20 cellular contexts compared by ENCODE assay signal in genomic region chr3:171193693-171194092, GRCh38.
"Had no signal": no experiment of that assay in that cellular context is flagged by ENCODE, and none has a peak within 500 bp of the region (broad histone marks: within the 10 kb centered on the region; RNA-seq: fewer than 3 reads in every experiment).

No MANE protein-coding gene starts in this region.

- H3K4me1 ChIP-seq: spleen had no signal

- H3K36me3 ChIP-seq: adrenal gland, gastrocnemius medialis, heart left ventricle, right lobe of liver, spleen, tibial artery, WERI-Rb-1 had no signal

- H3K9me3 ChIP-seq: adrenal gland, gastrocnemius medialis, heart left ventricle, mucosa of descending colon, psoas muscle, right lobe of liver, spleen, tibial artery had no signal

- ATAC-seq: activated naive CD4-positive, alpha-beta T cell treated with anti-CD3 and anti-CD28 coated beads, Interleukin-2, amount 50 U/mL, for 72 hours; gastrocnemius medialis; heart left ventricle; mucosa of descending colon; psoas muscle; right lobe of liver; stimulated activated naive CD8-positive, alpha-beta T cell treated with anti-CD3 and anti-CD28 coated beads, Interleukin-15, Interleukin-2, amounts not matched to agents 100 U/mL and 50 U/mL, for 24 hours had no signal

- H3K4me3 ChIP-seq: adrenal gland, cardiac muscle cell, gastrocnemius medialis, heart left ventricle, mucosa of descending colon, psoas muscle, right lobe of liver, spleen, tibial artery had no signal

- H3K27ac ChIP-seq: adrenal gland, cardiac muscle cell, gastrocnemius medialis, heart left ventricle, psoas muscle, right lobe of liver, tibial artery, WERI-Rb-1 had no signal

- DNase-seq: activated CD4-positive, alpha-beta T cell treated with anti-CD3 and anti-CD28 coated beads for 1 hour; activated CD4-positive, alpha-beta T cell treated with anti-CD3 and anti-CD28 coated beads, Interleukin-2, amount 50 U/mL, for 4 hours; activated gamma-delta T cell; adrenal gland; gastrocnemius medialis; heart left ventricle; mesenchymal stem cell; mucosa of descending colon; naive B cell; psoas muscle; right lobe of liver; spleen; stimulated activated CD4-positive, alpha-beta T cell treated with anti-CD3 and anti-CD28 coated beads, Interleukin-1b, Interleukin-23, amount 100 ng/mL, for 48 hours; stimulated activated naive CD8-positive, alpha-beta T cell treated with anti-CD3 and anti-CD28 coated beads, Interleukin-15, Interleukin-2, amounts not matched to agents 100 U/mL and 50 U/mL, for 24 hours; substantia nigra; SW 1271; tibial artery; WERI-Rb-1 had no signal

- H3K27me3 ChIP-seq: adrenal gland, cardiac muscle cell, gastrocnemius medialis, heart left ventricle, right lobe of liver, spleen, tibial artery had no signal
